ENCODE assay signal across 8 cellular contexts in genomic region chr16:3059723-3060242, GRCh38. TPM values are rescaled to one million over a fixed set of nuclear protein-coding genes. Genes with fewer than 3 reads are reported as not detected.
DNase-seq lines count a peak whose midpoint lies in the region; ATAC-seq, FAIRE-seq and TF ChIP-seq lines count a peak whose summit lies in the region.

No MANE protein-coding gene starts in this region.

- H3K27ac ChIP-seq in A549 (peak overlapping the region; percentile 94 to 99), mammary epithelial cell (ENCODE audit: insufficient read depth, low read depth, low read length) (peak overlapping the region; percentile 22), muscle layer of colon (ENCODE audit: low read depth, low read length) (no peak overlapping the region)

- no peak for TF ChIP-seq RAD21 in A549 (conservative IDR thresholded peaks at IDR 0.05 in 1 of 2, IDR thresholded peaks at IDR 0.05 in 1 of 2)

- H3K4me3 ChIP-seq in A549 (peak overlapping the region; percentile 76), mammary epithelial cell (replicated peaks in 1 of 3; ENCODE audit: insufficient read depth in 1 of 3, low read depth in 2 of 3, low read length in 3 of 3) (peak overlapping the region; percentile 74 to 99 (median 82)), muscle layer of colon (ENCODE audit: low read depth in 1 of 2, low read length in 2 of 2) (peak overlapping the region; percentile 58 to 65)

- in situ Hi-C loops in mammary epithelial cell (cut with MboI; ENCODE audit: low sequenced_read_pairs in 2 of 2), result loop anchor here in 1 of 2 donors (5.0 kb wide), 1 partner anchor 68 kb away; no protein-coding TSS in a partner anchor

- DNase-seq in A549 (ENCODE audit: low read depth in 1 of 2, low spot score in 1 of 2) (no peak), mammary epithelial cell (no peak), KG1 (lab: John Stamatoyannopoulos, UW) (no peak), posterior vena cava (ENCODE audit: low spot score) (no peak)

- H3K4me1 ChIP-seq in A549 (peaks cover 13% of the 10 kb centered on the region), mammary epithelial cell (ENCODE audit: insufficient read depth, low read length) (peaks cover 14% of the 10 kb centered on the region), muscle layer of colon (ENCODE audit: insufficient read depth, low read length) (peaks cover 6% of the 10 kb centered on the region)

- WGBS in A549 (ENCODE audit: missing lambda C conversion rate), result 83% methylated on average over 7 of the region's 9 CpGs
- WGBS in mammary epithelial cell (ENCODE audit: low coverage, missing lambda C conversion rate), result 65% methylated on average over 6 of the region's 9 CpGs

- no peak for TF ChIP-seq POLR2A in A549 (IDR thresholded peaks at IDR 0.05; ENCODE audit: low read length)

- no peaks in the 10 kb centered on the region for H3K27me3 ChIP-seq in mammary epithelial cell (ENCODE audit: insufficient read depth, low read length)
- peaks cover 0 to 12% of the 10 kb centered on the region in 2 donors for H3K27me3 ChIP-seq in muscle layer of colon (ENCODE audit: control insufficient read depth in 1 of 2, insufficient read depth in 2 of 2, low read length in 2 of 2)

- no TSS peak for BruUV-seq in mammary epithelial cell (replicated peaks; lab: Mats Ljungman, UMichigan)

- FAIRE-seq in A549 (lab: Jason Lieb, UNC), result no peak

- peak overlapping the region; percentile 92 for H3K4me2 ChIP-seq in A549
- peak overlapping the region; percentile 99 for H3K4me2 ChIP-seq in mammary epithelial cell (ENCODE audit: insufficient read depth, low read depth, low read length)

- POLR2A ChIA-PET in A549 (lab: Yijun Ruan, JAX), result interaction anchor here (1.5 to 2.3 kb wide), 4 partner anchors 18 to 75 kb away, joined by 3 to 15 read pairs (median 6); partner anchors contain the start of gene ZNF213

- TF ChIP-seq CTCF in A549 (IDR thresholded peaks at IDR 0.05), result no peak
- no peak for TF ChIP-seq CTCF in mammary epithelial cell (conservative IDR thresholded peaks at IDR 0.05 in 1 of 2, IDR thresholded peaks at IDR 0.05 in 1 of 2; ENCODE audit: extremely low read depth in 1 of 2, insufficient read depth in 1 of 2, low read depth in 1 of 2, low read length in 2 of 2)

- H4K20me1 ChIP-seq in mammary epithelial cell (ENCODE audit: insufficient read depth, low read length), result no peaks in the 10 kb centered on the region

- no peak for TF ChIP-seq EP300 in A549 (IDR thresholded peaks at IDR 0.05)

- no peaks in the 10 kb centered on the region for H3K79me2 ChIP-seq in mammary epithelial cell (ENCODE audit: insufficient read depth, low read length)

- peak overlapping the region; percentile 96 for H2AFZ ChIP-seq in mammary epithelial cell (ENCODE audit: low read depth, low read length)

- dilution Hi-C loops in mammary epithelial cell (cut with HindIII; ENCODE audit: low sequenced_read_pairs), result no loop called here

- ATAC-seq in A549 (no peak), HG03460 (IDR thresholded peaks at IDR 0.05; ENCODE audit: unreplicated experiment) (peak; percentile 6), GM18511 (IDR thresholded peaks at IDR 0.05; ENCODE audit: unreplicated experiment) (no peak), HG03354 (IDR thresholded peaks at IDR 0.05; ENCODE audit: poor library complexity, severe bottlenecking, unreplicated experiment) (no peak)

- CTCF ChIA-PET in A549 (lab: Yijun Ruan, JAX), result interaction anchor here (0.6 to 12.4 kb wide), 28 partner anchors 11 to 114 kb away, joined by 3 to 186 read pairs (median 7); partner anchors contain the start of genes ZNF205, ZNF213 and ZSCAN10
- CTCF ChIA-PET in mammary epithelial cell (lab: Charles Lee; ENCODE audit: low non-redundant PET), result interaction anchor here (0.6 to 1.0 kb wide), 5 partner anchors 11 to 75 kb away, joined by 3 to 5 read pairs (median 3); partner anchors contain the start of gene ZNF213

- H3K9me3 ChIP-seq in A549 (no peaks in the 10 kb centered on the region), mammary epithelial cell (replicated peaks; ENCODE audit: insufficient read depth, low read length) (no peaks in the 10 kb centered on the region), muscle layer of colon (ENCODE audit: low read length) (no peaks in the 10 kb centered on the region)

- intact Hi-C loops in mammary epithelial cell (cut with micrococcal nuclease), result loop anchor here (1.0 to 2.0 kb wide), 3 partner anchors 35 to 106 kb away; no protein-coding TSS in a partner anchor
- intact Hi-C loops in posterior vena cava (cut with DNase I), result loop anchor here (5.0 to 10.0 kb wide), 3 partner anchors 55 to 108 kb away; partner anchors contain the start of gene ZNF205 (in 1 of the 2)

- H3K9ac ChIP-seq in mammary epithelial cell (ENCODE audit: insufficient read depth, low read length), result peak overlapping the region; percentile 42
- H3K9ac ChIP-seq in muscle layer of colon (ENCODE audit: low read length), result no peak overlapping the region

- no peaks in the 10 kb centered on the region for H3K36me3 ChIP-seq in mammary epithelial cell (ENCODE audit: insufficient read depth, low read length)
- H3K36me3 ChIP-seq in muscle layer of colon (ENCODE audit: insufficient read depth, low read length), result no peaks in the 10 kb centered on the region

TF ChIP-seq in A549, 52 proteins besides CTCF, POLR2A, EP300 and RAD21:
- no peak for TF ChIP-seq RNF2 (IDR thresholded peaks at IDR 0.05; ENCODE audit: borderline replicate concordance, low read depth)
- no peak for TF ChIP-seq HES2 (IDR thresholded peaks at IDR 0.05)
- no peak for TF ChIP-seq ELK1 (IDR thresholded peaks at IDR 0.05; ENCODE audit: low read depth, low read length)
- no peak for TF ChIP-seq RFX5 (IDR thresholded peaks at IDR 0.05)
- no peak for TF ChIP-seq RARB (CRISPR knock-in tag; IDR thresholded peaks at IDR 0.05)

RNA-seq across cellular contexts. Expression of gene IL32, which starts 5.7 kb away (rescaled TPM):
- polyA plus RNA-seq in A549 (2011; rRNA removed), result 8.9 and 12.4 TPM in 2 replicates
- 12.0 and 13.2 TPM in 2 replicates for polyA plus RNA-seq in A549 (2012; cell fraction: cytosol; rRNA removed)
- 12.0 and 15.8 TPM in 2 replicates for polyA plus RNA-seq in A549 (2012; cell fraction: nucleus; rRNA removed)
- 18.8 to 32.0 TPM (median 20.2 TPM) in 3 replicates for polyA plus RNA-seq in A549 (2017; fragmentation: RNase III; extraction: RNeasy Plus Mini Kit Qiagen cat#74134 plus additional on column Dnase treatment)
- polyA minus RNA-seq in A549 (2011; rRNA and poly(A)+ RNA removed), result 4.7 and 8.6 TPM in 2 replicates
- 10 to 100 TPM in 1 of 2 donors, 1 to 10 TPM in 1; 1.5 to 25.2 TPM for total RNA-seq in mammary epithelial cell
- polyA plus RNA-seq in mammary epithelial cell, result 8.4 TPM
- 46.4 TPM for polyA minus RNA-seq in mammary epithelial cell
- 10 to 100 TPM; 56.8 to 65.4 TPM for total RNA-seq in posterior vena cava

RNA-seq across cellular contexts. Expression of gene MMP25, which starts 13.4 kb away (rescaled TPM):
- polyA plus RNA-seq in A549 (2011; rRNA removed) (0.03 and 0.04 TPM in 2 replicates), A549 (2017; fragmentation: RNase III; extraction: RNeasy Plus Mini Kit Qiagen cat#74134 plus additional on column Dnase treatment) (0.25 to 0.31 TPM (median 0.25 TPM) in 3 replicates), mammary epithelial cell (0.20 TPM)
- 0.24 and 0.31 TPM in 2 replicates for polyA plus RNA-seq in A549 (2012; cell fraction: cytosol; rRNA removed)
- 0.71 and 1.0 TPM in 2 replicates for polyA plus RNA-seq in A549 (2012; cell fraction: nucleus; rRNA removed)
- 0.05 and 0.17 TPM in 2 replicates for polyA minus RNA-seq in A549 (2011; rRNA and poly(A)+ RNA removed)
- total RNA-seq in mammary epithelial cell (under 1 TPM; 0.50 to 0.54 TPM), posterior vena cava (1 to 10 TPM; 4.7 to 5.6 TPM)
- polyA minus RNA-seq in mammary epithelial cell, result not detected

RNA-seq across cellular contexts. Expression of gene BICDL2, which starts 23.0 kb away (rescaled TPM):
- polyA plus RNA-seq in A549 (2011; rRNA removed) (not detected in 2 replicates), A549 (2017; fragmentation: RNase III; extraction: RNeasy Plus Mini Kit Qiagen cat#74134 plus additional on column Dnase treatment) (not detected in 3 replicates), mammary epithelial cell (0.59 TPM)
- 0.03 TPM in 1 of 2 replicates, not detected in the other for polyA plus RNA-seq in A549 (2012; cell fraction: cytosol; rRNA removed)
- 0.04 and 0.06 TPM in 2 replicates for polyA plus RNA-seq in A549 (2012; cell fraction: nucleus; rRNA removed)
- polyA minus RNA-seq in A549 (2011; rRNA and poly(A)+ RNA removed), result not detected in 2 replicates
- total RNA-seq in mammary epithelial cell (1 to 10 TPM; 1.9 to 3.3 TPM), posterior vena cava (under 1 TPM in 1 of 2 donors, not detected in 1; 0.10 TPM)
- polyA minus RNA-seq in mammary epithelial cell, result 1.8 TPM

RNA-seq across cellular contexts. Expression of gene THOC6, which starts 35.9 kb away (rescaled TPM):
- polyA plus RNA-seq in A549 (2011; rRNA removed), result 31.8 and 32.5 TPM in 2 replicates
- 72.2 and 84.2 TPM in 2 replicates for polyA plus RNA-seq in A549 (2012; cell fraction: cytosol; rRNA removed)
- 171 and 186 TPM in 2 replicates for polyA plus RNA-seq in A549 (2012; cell fraction: nucleus; rRNA removed)
- polyA plus RNA-seq in A549 (2017; fragmentation: RNase III; extraction: RNeasy Plus Mini Kit Qiagen cat#74134 plus additional on column Dnase treatment), result 48.7 to 56.5 TPM (median 53.2 TPM) in 3 replicates
- 41.4 and 51.4 TPM in 2 replicates for polyA minus RNA-seq in A549 (2011; rRNA and poly(A)+ RNA removed)
- 10 to 100 TPM in 1 of 2 donors, 1 to 10 TPM in 1; 8.3 to 26.8 TPM for total RNA-seq in mammary epithelial cell
- 17.5 TPM for polyA plus RNA-seq in mammary epithelial cell
- polyA minus RNA-seq in mammary epithelial cell, result 22.3 TPM
- total RNA-seq in posterior vena cava, result 10 to 100 TPM; 21.6 to 25.7 TPM

RNA-seq across cellular contexts. Expression of gene HCFC1R1, which starts 36.0 kb away (rescaled TPM):
- polyA plus RNA-seq in A549 (2011; rRNA removed), result 46.4 and 60.3 TPM in 2 replicates
- polyA plus RNA-seq in A549 (2012; cell fraction: cytosol; rRNA removed), result 128 and 183 TPM in 2 replicates
- 74.6 and 88.1 TPM in 2 replicates for polyA plus RNA-seq in A549 (2012; cell fraction: nucleus; rRNA removed)
- polyA plus RNA-seq in A549 (2017; fragmentation: RNase III; extraction: RNeasy Plus Mini Kit Qiagen cat#74134 plus additional on column Dnase treatment), result 131 to 199 TPM (median 179 TPM) in 3 replicates
- polyA minus RNA-seq in A549 (2011; rRNA and poly(A)+ RNA removed), result 39.3 and 47.7 TPM in 2 replicates
- 10 to 100 TPM in 1 of 2 donors, 1 to 10 TPM in 1; 2.2 to 20.4 TPM for total RNA-seq in mammary epithelial cell
- polyA plus RNA-seq in mammary epithelial cell, result 17.4 TPM
- polyA minus RNA-seq in mammary epithelial cell, result 8.7 TPM
- total RNA-seq in posterior vena cava, result 100 to 1,000 TPM in 1 of 2 donors, 10 to 100 TPM in 1; 63.3 to 104 TPM
